15 cellular contexts compared by ENCODE assay signal in genomic region chr7:63789378-63790176, GRCh38.
DNase-seq lines count a peak whose midpoint lies in the region; ATAC-seq and TF ChIP-seq lines count a peak whose summit lies in the region.
"Had no signal": no experiment of that assay in that cellular context is flagged by ENCODE, and none has a peak within 500 bp of the region (broad histone marks: within the 10 kb centered on the region; RNA-seq: fewer than 3 reads in every experiment).

No MANE protein-coding gene starts in this region.

- WGBS in SK-N-SH (ENCODE audit: low lambda C conversion rate), result 26% methylated on average over 74 of the region's 78 CpGs
- 17% methylated on average over 78 of the region's 78 CpGs for WGBS in right cardiac atrium

- no peaks in the 10 kb centered on the region for H4K20me1 ChIP-seq in SK-N-SH (ENCODE audit: insufficient read depth)

- peaks cover 0 to 7% of the 10 kb centered on the region in 2 donors for H3K9me3 Mint-ChIP-seq in stimulated activated naive CD8-positive, alpha-beta T cell treated with anti-CD3 and anti-CD28 coated beads, Interleukin-15, amount 100 ng/mL, for 72 hours
- H3K9me3 Mint-ChIP-seq: neural crest cell had no signal

- TF ChIP-seq EP300 in SK-N-SH (IDR thresholded peaks at IDR 0.05; ENCODE audit: borderline replicate concordance in 1 of 2, low read depth in 1 of 2, low read length in 1 of 2), result no peak

- H3K79me2 ChIP-seq in SK-N-SH (ENCODE audit: insufficient read depth), result no peaks in the 10 kb centered on the region
- H3K79me2 ChIP-seq: hepatocyte had no signal

- TF ChIP-seq CTCF in SK-N-SH (IDR thresholded peaks at IDR 0.05), result no peak

- H3K9ac ChIP-seq in SK-N-SH, result no peak overlapping the region

- H3K27me3 ChIP-seq in SK-N-SH (ENCODE audit: insufficient read depth) (no peaks in the 10 kb centered on the region), right cardiac atrium (ENCODE audit: control insufficient read depth, insufficient read depth) (no peaks in the 10 kb centered on the region)
- H3K27me3 ChIP-seq: hepatocyte had no signal

- H3K4me3 ChIP-seq in SK-N-SH (ENCODE audit: low read depth in 2 of 2, low read length in 1 of 2), result peak overlapping the region in 1 of 2 experiments; percentile 52; a peak in 2 of 4 replicates
- peak overlapping the region; percentile 29 for H3K4me3 ChIP-seq in right cardiac atrium (ENCODE audit: low read length)
- H3K4me3 ChIP-seq: hepatocyte had no signal

- peak overlapping the region in 1 of 2 donors; percentile 84 for H3K27ac Mint-ChIP-seq in stimulated activated naive CD8-positive, alpha-beta T cell treated with anti-CD3 and anti-CD28 coated beads, Interleukin-15, amount 100 ng/mL, for 72 hours

- H3F3A ChIP-seq in SK-N-SH (replicated peaks; ENCODE audit: insufficient read depth), result no peaks in the 10 kb centered on the region

- H3K4me1 ChIP-seq in SK-N-SH (ENCODE audit: control insufficient read depth in 1 of 2, insufficient read depth in 2 of 2, low read depth in 1 of 2, low read length in 1 of 2) (no peaks in the 10 kb centered on the region), right cardiac atrium (ENCODE audit: control insufficient read depth, insufficient read depth, low read length) (no peaks in the 10 kb centered on the region)

- H3K4me1 Mint-ChIP-seq in stimulated activated naive CD8-positive, alpha-beta T cell treated with anti-CD3 and anti-CD28 coated beads, Interleukin-15, amount 100 ng/mL, for 72 hours, result no peaks in the 10 kb centered on the region
- H3K4me1 Mint-ChIP-seq: neural crest cell had no signal

- H3K4me2 ChIP-seq in SK-N-SH, result no peak overlapping the region
- H3K4me2 ChIP-seq: hepatocyte had no signal

- no peak overlapping the region for H2AFZ ChIP-seq in SK-N-SH (ENCODE audit: low read depth)
- H2AFZ ChIP-seq: hepatocyte had no signal

- ATAC-seq in right cardiac atrium, result peak; percentile 57 to 99
- peak; percentile 92 for ATAC-seq in stimulated activated naive CD8-positive, alpha-beta T cell treated with anti-CD3 and anti-CD28 coated beads, Interleukin-15, amount 100 ng/mL, for 72 hours
- no peak for ATAC-seq in GM18520 (IDR thresholded peaks at IDR 0.05; ENCODE audit: unreplicated experiment)
- ATAC-seq in HG02759 (IDR thresholded peaks at IDR 0.05; ENCODE audit: unreplicated experiment), result no peak

- peaks cover 8% of the 10 kb centered on the region for H3K27me3 Mint-ChIP-seq in stimulated activated naive CD8-positive, alpha-beta T cell treated with anti-CD3 and anti-CD28 coated beads, Interleukin-15, amount 100 ng/mL, for 72 hours

- H3K36me3 ChIP-seq in SK-N-SH (replicated peaks in 1 of 2; ENCODE audit: control insufficient read depth in 1 of 2, insufficient read depth in 2 of 2, low read length in 1 of 2), result no peaks in the 10 kb centered on the region

- peak; percentile 12 for DNase-seq in activated T-cell treated with anti-CD3 and anti-CD28 coated beads for 48 hours (ENCODE audit: low read depth)
- DNase-seq in activated T-cell treated with anti-CD3 and anti-CD28 coated beads for 4 hours, result no peak
- peak; percentile 94 for DNase-seq in SK-N-SH
- peak; percentile 31 to 75 (median 51) for DNase-seq in right cardiac atrium
- DNase-seq in stimulated activated naive CD8-positive, alpha-beta T cell treated with anti-CD3 and anti-CD28 coated beads, Interleukin-15, amount 100 ng/mL, for 72 hours, result peak in 1 of 2 donors; percentile 71
- no peak for DNase-seq in NCI-H1048 (lab: John Stamatoyannopoulos, UW)
- DNase-seq: activated naive CD4-positive, alpha-beta T cell treated with anti-CD3 and anti-CD28 coated beads, Interleukin-2, amount 50 U/mL, for 16 hours; cerebellar nuclear complex; NCI-H1436 treated with DMSO at 0.1 percent for 48 hours; NCI-H446 treated with DMSO at 0.1 percent for 48 hours had no signal

- POLR2A ChIA-PET in SK-N-SH (lab: Yijun Ruan, JAX), result interaction anchor here (0.7 to 1.6 kb wide), 2 partner anchors 111 to 136 kb away, joined by 5 to 7 read pairs; no protein-coding TSS in a partner anchor

- CTCF ChIA-PET in SK-N-SH (lab: Yijun Ruan, JAX), result no interaction called here

- no peaks in the 10 kb centered on the region for H3K9me3 ChIP-seq in SK-N-SH
- no peaks in the 10 kb centered on the region for H3K9me3 ChIP-seq in right cardiac atrium (ENCODE audit: control insufficient read depth, low read length)

- intact Hi-C loops in right cardiac atrium (cut with DNase I), result no loop called here

- H3K27ac ChIP-seq in SK-N-SH (ENCODE audit: low read depth in 2 of 2, low read length in 1 of 2) (peak overlapping the region in 1 of 2 experiments; percentile 76; a peak in 2 of 4 replicates), right cardiac atrium (ENCODE audit: low read length) (no peak overlapping the region)
- H3K27ac ChIP-seq: hepatocyte, skin epidermis had no signal

- no peak for TF ChIP-seq RAD21 in SK-N-SH (IDR thresholded peaks at IDR 0.05; ENCODE audit: low read length)

- no peaks in the 10 kb centered on the region for H3K9me2 ChIP-seq in SK-N-SH

- peak overlapping the region in 1 of 2 donors; percentile 85 for H3K4me3 Mint-ChIP-seq in stimulated activated naive CD8-positive, alpha-beta T cell treated with anti-CD3 and anti-CD28 coated beads, Interleukin-15, amount 100 ng/mL, for 72 hours
- H3K4me3 Mint-ChIP-seq: neural crest cell had no signal

TF ChIP-seq in SK-N-SH, 30 proteins besides CTCF, POLR2A, EP300 and RAD21:
- TF ChIP-seq MXI1 (IDR thresholded peaks at IDR 0.05; ENCODE audit: low read depth, low read length), result peak; percentile 95
- no peak for TF ChIP-seq FOSL2 (IDR thresholded peaks at IDR 0.05; ENCODE audit: borderline replicate concordance, low read depth)
- no peak for TF ChIP-seq REST (IDR thresholded peaks at IDR 0.05; ENCODE audit: low read depth, low read length)
- TF ChIP-seq, protein P1, sequence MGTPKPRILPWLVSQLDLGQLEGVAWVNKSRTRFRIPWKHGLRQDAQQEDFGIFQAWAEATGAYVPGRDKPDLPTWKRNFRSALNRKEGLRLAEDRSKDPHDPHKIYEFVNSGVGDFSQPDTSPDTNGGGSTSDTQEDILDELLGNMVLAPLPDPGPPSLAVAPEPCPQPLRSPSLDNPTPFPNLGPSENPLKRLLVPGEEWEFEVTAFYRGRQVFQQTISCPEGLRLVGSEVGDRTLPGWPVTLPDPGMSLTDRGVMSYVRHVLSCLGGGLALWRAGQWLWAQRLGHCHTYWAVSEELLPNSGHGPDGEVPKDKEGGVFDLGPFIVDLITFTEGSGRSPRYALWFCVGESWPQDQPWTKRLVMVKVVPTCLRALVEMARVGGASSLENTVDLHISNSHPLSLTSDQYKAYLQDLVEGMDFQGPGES (IDR thresholded peaks at IDR 0.05; ENCODE audit: low read depth, low read length), result no peak
- peak; percentile 58 for TF ChIP-seq NRF1 (IDR thresholded peaks at IDR 0.05; ENCODE audit: low read depth, low read length)

Comparison
In these comparisons a context has a peak if more than half of its experiments do, and no peak if none do; other contexts are left out.
1. DNase-seq: peak in activated T-cell treated with anti-CD3 and anti-CD28 coated beads for 48 hours (single experiment), SK-N-SH (single experiment) and right cardiac atrium (3 of 3); none in activated T-cell treated with anti-CD3 and anti-CD28 coated beads for 4 hours (single experiment) and NCI-H1048 (single experiment).
2. ATAC-seq: peak in right cardiac atrium (2 of 2) and stimulated activated naive CD8-positive, alpha-beta T cell treated with anti-CD3 and anti-CD28 coated beads, Interleukin-15, amount 100 ng/mL, for 72 hours (single experiment); none in GM18520 (single experiment) and HG02759 (single experiment).